In the genomic region with DNA sequence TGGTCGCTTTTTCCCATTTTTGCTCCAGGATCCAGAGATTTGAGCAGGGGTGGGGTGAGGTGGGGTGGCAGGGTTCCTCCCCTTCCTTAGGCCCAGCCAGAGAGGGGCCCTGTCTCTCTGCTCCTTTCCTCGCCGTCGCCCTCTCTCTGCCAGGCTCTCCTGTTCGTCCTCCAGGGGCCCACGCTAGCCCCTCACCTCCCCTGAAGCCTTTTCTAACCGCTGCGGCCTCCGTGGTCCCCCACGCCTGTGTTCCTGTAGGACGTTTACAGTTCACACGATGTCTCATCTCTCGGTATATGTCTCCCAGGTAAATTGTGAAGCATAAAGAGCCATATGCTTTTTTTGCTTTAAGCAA, we compare ENCODE assay signal across 8 cellular contexts. TPM values are rescaled to one million over a fixed set of nuclear protein-coding genes. Genes with fewer than 3 reads are reported as not detected.
DNase-seq lines count a peak whose midpoint lies in the region; ATAC-seq and TF ChIP-seq lines count a peak whose summit lies in the region.

No MANE protein-coding gene starts in this region.

- H3K9me3 ChIP-seq in lower lobe of right lung: no peaks in the 10 kb centered on the region

- ATAC-seq in activated T-cell treated with anti-CD3 and anti-CD28 coated beads, Interleukin-2, amount 50 U/mL, for 4 hours: peak; percentile 27 to 32
- no peak for ATAC-seq in lower lobe of right lung

- peak overlapping the region; percentile 54 for H3K4me3 ChIP-seq in lower lobe of right lung

- H3K4me1 ChIP-seq in lower lobe of right lung: peaks cover 23% of the 10 kb centered on the region

- peak overlapping the region; percentile 57 for H3K4me3 Mint-ChIP-seq in activated T-cell treated with anti-CD3 and anti-CD28 coated beads, Interleukin-2, amount 50 U/mL, for 4 hours
- peak overlapping the region; percentile 82 for H3K4me3 Mint-ChIP-seq in activated naive CD8-positive, alpha-beta T cell
- peak overlapping the region; percentile 78 for H3K4me3 Mint-ChIP-seq in type B pancreatic cell

- intact Hi-C loops in lower lobe of right lung (cut with DNase I): no loop called here

- no peak for DNase-seq in activated T-cell treated with anti-CD3 and anti-CD28 coated beads, Interleukin-2, amount 50 U/mL, for 4 hours
- DNase-seq in activated T-cell treated with anti-CD3 and anti-CD28 coated beads, Interleukin-2, amount 50 U/mL, for 1 hour: no peak
- DNase-seq in lower lobe of right lung (no peak), type B pancreatic cell (ENCODE audit: extremely low spot score, unreplicated experiment) (no peak), NCI-H1092 treated with DMSO at 0.1 percent for 48 hours (lab: John Stamatoyannopoulos, UW) (no peak), NCI-H524 treated with DMSO at 0.1 percent for 48 hours (lab: John Stamatoyannopoulos, UW) (no peak)
- DNase-seq in stimulated activated naive CD4-positive, alpha-beta T cell (lab: John Stamatoyannopoulos, UW): no peak

- peaks cover 47% of the 10 kb centered on the region for H3K27me3 Mint-ChIP-seq in activated T-cell treated with anti-CD3 and anti-CD28 coated beads, Interleukin-2, amount 50 U/mL, for 4 hours (ENCODE audit: low read depth)
- H3K27me3 Mint-ChIP-seq in activated naive CD8-positive, alpha-beta T cell: peaks cover 30% of the 10 kb centered on the region
- H3K27me3 Mint-ChIP-seq in type B pancreatic cell: no peaks in the 10 kb centered on the region

- no peaks in the 10 kb centered on the region for H3K36me3 Mint-ChIP-seq in activated T-cell treated with anti-CD3 and anti-CD28 coated beads, Interleukin-2, amount 50 U/mL, for 4 hours (ENCODE audit: insufficient read depth)
- H3K36me3 Mint-ChIP-seq in activated naive CD8-positive, alpha-beta T cell: no peaks in the 10 kb centered on the region
- no peaks in the 10 kb centered on the region for H3K36me3 Mint-ChIP-seq in type B pancreatic cell

- no peaks in the 10 kb centered on the region for H3K36me3 ChIP-seq in lower lobe of right lung

- H3K27ac ChIP-seq in lower lobe of right lung: peak overlapping the region; percentile 73

- H3K27ac Mint-ChIP-seq in activated naive CD8-positive, alpha-beta T cell: no peak overlapping the region
- peak overlapping the region; percentile 50 for H3K27ac Mint-ChIP-seq in type B pancreatic cell

- H3K4me1 Mint-ChIP-seq in activated T-cell treated with anti-CD3 and anti-CD28 coated beads, Interleukin-2, amount 50 U/mL, for 4 hours (ENCODE audit: low read depth): peaks cover 11% of the 10 kb centered on the region
- H3K4me1 Mint-ChIP-seq in activated naive CD8-positive, alpha-beta T cell (ENCODE audit: low read depth): peaks cover 20% of the 10 kb centered on the region
- H3K4me1 Mint-ChIP-seq in type B pancreatic cell (ENCODE audit: unreplicated experiment): peaks cover 21% of the 10 kb centered on the region

- no peaks in the 10 kb centered on the region for H3K9me3 Mint-ChIP-seq in activated T-cell treated with anti-CD3 and anti-CD28 coated beads, Interleukin-2, amount 50 U/mL, for 4 hours
- H3K9me3 Mint-ChIP-seq in activated naive CD8-positive, alpha-beta T cell (ENCODE audit: low read depth): no peaks in the 10 kb centered on the region
- H3K9me3 Mint-ChIP-seq in type B pancreatic cell: no peaks in the 10 kb centered on the region

- TF ChIP-seq CTCF in lower lobe of right lung (IDR thresholded peaks at IDR 0.05): no peak
- TF ChIP-seq CTCF in type B pancreatic cell (conservative IDR thresholded peaks at IDR 0.05): peak; percentile 6

- no peaks in the 10 kb centered on the region for H3K27me3 ChIP-seq in lower lobe of right lung (ENCODE audit: low read depth)

RNA-seq across cellular contexts. Expression of gene ZNF366, which starts 49.9 kb away (rescaled TPM):
- total RNA-seq in activated T-cell treated with anti-CD3 and anti-CD28 coated beads, Interleukin-2, amount 50 U/mL, for 4 hours: not detected
- total RNA-seq in lower lobe of right lung (13.6 TPM), type B pancreatic cell (ENCODE audit: low replicate concordance) (not detected in 2 replicates)

Comparison
In these comparisons a context has a peak if more than half of its experiments do, and no peak if none do; other contexts are left out.
1. ATAC-seq: peak in activated T-cell treated with anti-CD3 and anti-CD28 coated beads, Interleukin-2, amount 50 U/mL, for 4 hours (2 of 2); none in lower lobe of right lung (0 of 2).
2. RNA of gene ZNF366, which starts 49.9 kb away (total RNA-seq): 13.6 TPM in lower lobe of right lung (single experiment); not detected in activated T-cell treated with anti-CD3 and anti-CD28 coated beads, Interleukin-2, amount 50 U/mL, for 4 hours and not detected in type B pancreatic cell; every median in the first group is over 10 times any median in the second.
3. Peak in every context shown above with its lines, with median percentiles within 50 percentile points of each other: H3K4me3 Mint-ChIP-seq.